ENCODE assay signal across 21 cellular contexts in the genomic region with DNA sequence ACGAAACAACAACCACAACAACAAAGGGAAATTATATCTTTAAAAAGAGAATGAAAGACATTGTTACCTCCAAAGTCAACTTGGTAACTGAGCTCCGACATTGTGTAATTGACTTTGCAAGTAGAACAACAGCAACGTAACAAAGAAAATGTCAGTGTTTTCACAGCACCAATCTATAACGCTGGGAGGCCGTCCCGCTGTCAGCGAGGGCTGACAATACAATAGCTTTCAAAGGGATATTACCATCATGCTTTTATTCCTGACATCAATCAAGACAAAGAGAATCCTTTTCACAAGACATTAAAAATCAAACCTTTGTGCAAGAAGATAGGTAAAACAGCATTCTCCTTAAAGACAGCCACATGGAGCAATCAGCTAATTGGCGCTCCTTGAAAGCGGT. TPM values are rescaled to one million over a fixed set of nuclear protein-coding genes. Genes with fewer than 3 reads are reported as not detected.
"Had no signal": no experiment of that assay in that cellular context is flagged by ENCODE, and none has a peak within 500 bp of the region (broad histone marks: within the 10 kb centered on the region; RNA-seq: fewer than 3 reads in every experiment).

No MANE protein-coding gene starts in this region.

- H3K9me3 Mint-ChIP-seq: activated CD4-positive, alpha-beta T cell treated with anti-CD3 and anti-CD28 coated beads, Interleukin-2, amount 10 ng/mL, durations not matched to agents 7 days and 5 days; activated naive CD4-positive, alpha-beta T cell treated with anti-CD3 and anti-CD28 coated beads for 36 hours; activated T-cell treated with anti-CD3 and anti-CD28 coated beads, Interleukin-2, amount 50 U/mL, for 4 hours; effector memory CD8-positive, alpha-beta T cell; naive thymus-derived CD8-positive, alpha-beta T cell had no signal

- H3K36me3 ChIP-seq: lower lobe of right lung, thyroid gland, uterus had no signal

- DNase-seq: activated CD4-positive, alpha-beta T cell treated with anti-CD3 and anti-CD28 coated beads, Interleukin-2, amount 10 ng/mL, durations not matched to agents 7 days and 5 days; activated CD8-positive, alpha-beta T cell treated with anti-CD3 and anti-CD28 coated beads, Interleukin-2, amount 10 ng/mL, durations not matched to agents 7 days and 5 days; activated naive CD4-positive, alpha-beta T cell treated with anti-CD3 and anti-CD28 coated beads for 36 hours; activated T-cell treated with anti-CD3 and anti-CD28 coated beads, Interleukin-2, amount 50 U/mL, for 4 hours; body of pancreas; caudate nucleus; effector memory CD8-positive, alpha-beta T cell; hypothalamus; islet precursor cell; left colon; lower lobe of right lung; naive thymus-derived CD8-positive, alpha-beta T cell; occipital lobe; posterior cingulate gyrus; stimulated activated CD4-positive, alpha-beta T cell treated with anti-CD3 and anti-CD28 coated beads, Interleukin-12 subunit alpha, Interleukin-12 subunit beta, amount 100 ng/mL, for 4 hours; stimulated activated CD4-positive, alpha-beta T cell treated with anti-CD3 and anti-CD28 coated beads, Interleukin-1b, Interleukin-23, amount 100 ng/mL, for 48 hours; stimulated activated CD8-positive, alpha-beta memory T cell treated with anti-CD3 and anti-CD28 coated beads, Interleukin-4, amount 100 ng/mL, for 48 hours; stimulated activated naive CD4-positive, alpha-beta T cell; T1000; thyroid gland; uterus had no signal

- H3K27ac ChIP-seq: body of pancreas, lower lobe of right lung, thyroid gland, uterus had no signal

- H3K9me3 ChIP-seq: body of pancreas, lower lobe of right lung, thyroid gland, uterus had no signal

- H3K4me3 ChIP-seq: body of pancreas, lower lobe of right lung, thyroid gland, uterus had no signal

- H3K36me3 Mint-ChIP-seq: naive thymus-derived CD8-positive, alpha-beta T cell had no signal

- H3K4me3 Mint-ChIP-seq: activated CD4-positive, alpha-beta T cell treated with anti-CD3 and anti-CD28 coated beads, Interleukin-2, amount 10 ng/mL, durations not matched to agents 7 days and 5 days; activated CD8-positive, alpha-beta T cell treated with anti-CD3 and anti-CD28 coated beads, Interleukin-2, amount 10 ng/mL, durations not matched to agents 7 days and 5 days; activated naive CD4-positive, alpha-beta T cell treated with anti-CD3 and anti-CD28 coated beads for 36 hours; activated T-cell treated with anti-CD3 and anti-CD28 coated beads, Interleukin-2, amount 50 U/mL, for 4 hours; effector memory CD8-positive, alpha-beta T cell; naive thymus-derived CD8-positive, alpha-beta T cell had no signal

- H3K27me3 ChIP-seq: body of pancreas, thyroid gland, uterus had no signal

- H3K27ac Mint-ChIP-seq: activated CD4-positive, alpha-beta T cell treated with anti-CD3 and anti-CD28 coated beads, Interleukin-2, amount 10 ng/mL, durations not matched to agents 7 days and 5 days; activated CD8-positive, alpha-beta T cell treated with anti-CD3 and anti-CD28 coated beads, Interleukin-2, amount 10 ng/mL, durations not matched to agents 7 days and 5 days; activated naive CD4-positive, alpha-beta T cell treated with anti-CD3 and anti-CD28 coated beads for 36 hours; effector memory CD8-positive, alpha-beta T cell; naive thymus-derived CD8-positive, alpha-beta T cell had no signal

- ATAC-seq: activated CD8-positive, alpha-beta T cell treated with anti-CD3 and anti-CD28 coated beads, Interleukin-2, amount 10 ng/mL, durations not matched to agents 7 days and 5 days; activated T-cell treated with anti-CD3 and anti-CD28 coated beads, Interleukin-2, amount 50 U/mL, for 4 hours; body of pancreas; effector memory CD8-positive, alpha-beta T cell; left colon; lower lobe of right lung; naive thymus-derived CD8-positive, alpha-beta T cell had no signal

RNA-seq across cellular contexts. Expression of gene ZNF423, which starts 6.2 kb away (rescaled TPM):
- total RNA-seq: activated CD4-positive, alpha-beta T cell treated with anti-CD3 and anti-CD28 coated beads, Interleukin-2, amount 10 ng/mL, durations not matched to agents 7 days and 5 days; activated CD8-positive, alpha-beta T cell treated with anti-CD3 and anti-CD28 coated beads, Interleukin-2, amount 10 ng/mL, durations not matched to agents 7 days and 5 days; naive thymus-derived CD8-positive, alpha-beta T cell had no signal
- polyA plus RNA-seq: naive thymus-derived CD8-positive, alpha-beta T cell had no signal
